ENCODE assay signal across 8 cellular contexts in genomic region chr1:37858931-37859506, GRCh38. TPM values are rescaled to one million over a fixed set of nuclear protein-coding genes. Genes with fewer than 3 reads are reported as not detected.
DNase-seq lines count a peak whose midpoint lies in the region; ATAC-seq, FAIRE-seq and TF ChIP-seq lines count a peak whose summit lies in the region.

No MANE protein-coding gene starts in this region.

- H3K36me3 Mint-ChIP-seq in astrocyte (ENCODE audit: low read depth, unreplicated experiment): peaks cover 4% of the 10 kb centered on the region
- H3K36me3 Mint-ChIP-seq in stimulated activated effector memory CD8-positive, alpha-beta T cell treated with anti-CD3 and anti-CD28 coated beads, Interleukin-12 subunit alpha, Interleukin-12 subunit beta, amount 100 ng/mL, for 72 hours: peaks cover 84% of the 10 kb centered on the region

- peak; percentile 9 for ATAC-seq in GM19438 (IDR thresholded peaks at IDR 0.05; ENCODE audit: low read depth, unreplicated experiment)
- ATAC-seq in stimulated activated effector memory CD8-positive, alpha-beta T cell treated with anti-CD3 and anti-CD28 coated beads, Interleukin-12 subunit alpha, Interleukin-12 subunit beta, amount 100 ng/mL, for 72 hours: no peak

- H3K4me1 Mint-ChIP-seq in astrocyte (ENCODE audit: low read depth, unreplicated experiment): peaks cover 9% of the 10 kb centered on the region
- peaks cover 38% of the 10 kb centered on the region for H3K4me1 Mint-ChIP-seq in stimulated activated effector memory CD8-positive, alpha-beta T cell treated with anti-CD3 and anti-CD28 coated beads, Interleukin-12 subunit alpha, Interleukin-12 subunit beta, amount 100 ng/mL, for 72 hours

- no peak for TF ChIP-seq POLR2A in GM12892 (IDR thresholded peaks at IDR 0.05; ENCODE audit: low read depth, low read length)

- H3K79me2 ChIP-seq in astrocyte (ENCODE audit: insufficient read depth, low read length): peaks cover 48% of the 10 kb centered on the region

- H4K20me1 ChIP-seq in astrocyte (ENCODE audit: insufficient read depth, low read length): peaks cover 20% of the 10 kb centered on the region

- H3K9ac ChIP-seq in astrocyte (ENCODE audit: low read length): peak overlapping the region; percentile 92

- H3K4me3 Mint-ChIP-seq in astrocyte (ENCODE audit: unreplicated experiment): peak overlapping the region; percentile 96
- peak overlapping the region; percentile 93 for H3K4me3 Mint-ChIP-seq in stimulated activated effector memory CD8-positive, alpha-beta T cell treated with anti-CD3 and anti-CD28 coated beads, Interleukin-12 subunit alpha, Interleukin-12 subunit beta, amount 100 ng/mL, for 72 hours

- DNase-seq in BJ (ENCODE audit: low read depth) (no peak), astrocyte (ENCODE audit: low read depth) (peak; percentile 9), GM12892 (ENCODE audit: insufficient read length) (no peak), NCI-H2081 treated with DMSO at 0.1 percent for 48 hours (lab: John Stamatoyannopoulos, UW) (no peak)
- no peak for DNase-seq in Jurkat, Clone E6-1 (ENCODE audit: low read depth, low spot score)
- DNase-seq in stimulated activated effector memory CD8-positive, alpha-beta T cell treated with anti-CD3 and anti-CD28 coated beads, Interleukin-12 subunit alpha, Interleukin-12 subunit beta, amount 100 ng/mL, for 72 hours (ENCODE audit: low spot score in 2 of 2): no peak

- no peaks in the 10 kb centered on the region for H3K9me3 Mint-ChIP-seq in astrocyte (ENCODE audit: unreplicated experiment)
- no peaks in the 10 kb centered on the region for H3K9me3 Mint-ChIP-seq in stimulated activated effector memory CD8-positive, alpha-beta T cell treated with anti-CD3 and anti-CD28 coated beads, Interleukin-12 subunit alpha, Interleukin-12 subunit beta, amount 100 ng/mL, for 72 hours

- H3K9me3 ChIP-seq in astrocyte (ENCODE audit: insufficient read depth, low read depth, low read length): no peaks in the 10 kb centered on the region
- H3K9me3 ChIP-seq in iPS-18c (ENCODE audit: control insufficient read depth, insufficient read depth, low read length): no peaks in the 10 kb centered on the region

- peak overlapping the region; percentile 90 for H3K4me2 ChIP-seq in astrocyte (ENCODE audit: low read length)

- peak overlapping the region; percentile 96 for H3K27ac Mint-ChIP-seq in astrocyte (ENCODE audit: unreplicated experiment)
- peak overlapping the region; percentile 97 for H3K27ac Mint-ChIP-seq in stimulated activated effector memory CD8-positive, alpha-beta T cell treated with anti-CD3 and anti-CD28 coated beads, Interleukin-12 subunit alpha, Interleukin-12 subunit beta, amount 100 ng/mL, for 72 hours

- FAIRE-seq in astrocyte (lab: Jason Lieb, UNC) (no peak), GM12892 (lab: Jason Lieb, UNC) (no peak)

- H3K27me3 Mint-ChIP-seq in astrocyte (ENCODE audit: low read depth, unreplicated experiment): no peaks in the 10 kb centered on the region

- H3K27ac ChIP-seq in astrocyte (ENCODE audit: low read depth, low read length): peak overlapping the region; percentile 79

- H3K36me3 ChIP-seq in BJ (ENCODE audit: control insufficient read depth, insufficient read depth, low read length) (peaks cover 6% of the 10 kb centered on the region), astrocyte (ENCODE audit: insufficient read depth, low read length) (peaks cover 13% of the 10 kb centered on the region)

- no peaks in the 10 kb centered on the region for H3K27me3 ChIP-seq in BJ (ENCODE audit: control insufficient read depth, insufficient read depth, low read length)
- no peaks in the 10 kb centered on the region for H3K27me3 ChIP-seq in astrocyte (ENCODE audit: insufficient read depth, low read length)

- H3K4me3 ChIP-seq in BJ (ENCODE audit: low read depth, low read length) (peak overlapping the region; percentile 71), astrocyte (ENCODE audit: insufficient read depth, low read depth, low read length) (peak overlapping the region; percentile 89), iPS-18c (ENCODE audit: insufficient read depth, low read depth, low read length) (peak overlapping the region; percentile 96)
- H3K4me3 ChIP-seq in Jurkat, Clone E6-1 (ENCODE audit: low read length): peak overlapping the region; percentile 98

- H2AFZ ChIP-seq in astrocyte (ENCODE audit: low read depth, low read length): peak overlapping the region; percentile 71

- peaks cover 6% of the 10 kb centered on the region for H3K4me1 ChIP-seq in astrocyte (ENCODE audit: insufficient read depth, low read length)

- TF ChIP-seq CTCF in BJ (IDR thresholded peaks at IDR 0.05; ENCODE audit: insufficient read depth, low read depth, low read length) (no peak), astrocyte (IDR thresholded peaks at IDR 0.05; ENCODE audit: insufficient read depth, low read depth, low read length) (no peak)

- CTCF ChIA-PET in BJ (lab: Yijun Ruan, JAX): interaction anchor here (0.7 to 2.0 kb wide), 19 partner anchors 9 to 169 kb away, joined by 3 to 15 read pairs (median 4); partner anchors contain the start of genes SF3A3 and YRDC

- POLR2A ChIA-PET in BJ (lab: Charles Lee): no interaction called here

RNA-seq across cellular contexts. Expression of gene MTF1, which starts 0.4 kb away (rescaled TPM):
- polyA plus RNA-seq in BJ (2011; rRNA removed): 6.9 and 7.7 TPM in 2 replicates
- 7.6 and 9.3 TPM in 2 replicates for polyA minus RNA-seq in BJ (2011; rRNA and poly(A)+ RNA removed)
- 7.3 TPM for polyA plus RNA-seq in Jurkat, Clone E6-1 (2012; ENCODE audit: insufficient read depth, insufficient read length)
- 16.6 and 16.7 TPM in 2 replicates for total RNA-seq in astrocyte
- 6.1 TPM for polyA plus RNA-seq in GM12892 (2012; ENCODE audit: missing spikeins)

RNA-seq across cellular contexts. Expression of gene YRDC, which starts 51.0 kb away (rescaled TPM):
- 15.1 and 19.8 TPM in 2 replicates for polyA plus RNA-seq in BJ (2011; rRNA removed)
- 4.5 and 8.2 TPM in 2 replicates for polyA minus RNA-seq in BJ (2011; rRNA and poly(A)+ RNA removed)
- polyA plus RNA-seq in Jurkat, Clone E6-1 (2012; ENCODE audit: insufficient read depth, insufficient read length): 44.4 TPM
- 25.9 and 28.1 TPM in 2 replicates for total RNA-seq in astrocyte
- polyA plus RNA-seq in GM12892 (2012; ENCODE audit: missing spikeins): 31.7 TPM

RNA-seq across cellular contexts. Expression of gene C1orf122, which starts 51.4 kb away (rescaled TPM):
- 30.9 and 34.1 TPM in 2 replicates for polyA plus RNA-seq in BJ (2011; rRNA removed)
- 7.1 and 13.7 TPM in 2 replicates for polyA minus RNA-seq in BJ (2011; rRNA and poly(A)+ RNA removed)
- 34.3 TPM for polyA plus RNA-seq in Jurkat, Clone E6-1 (2012; ENCODE audit: insufficient read depth, insufficient read length)
- 69.6 and 70.0 TPM in 2 replicates for total RNA-seq in astrocyte
- 11.1 TPM for polyA plus RNA-seq in GM12892 (2012; ENCODE audit: missing spikeins)
